14 cellular contexts compared by ENCODE assay signal in the genomic region with DNA sequence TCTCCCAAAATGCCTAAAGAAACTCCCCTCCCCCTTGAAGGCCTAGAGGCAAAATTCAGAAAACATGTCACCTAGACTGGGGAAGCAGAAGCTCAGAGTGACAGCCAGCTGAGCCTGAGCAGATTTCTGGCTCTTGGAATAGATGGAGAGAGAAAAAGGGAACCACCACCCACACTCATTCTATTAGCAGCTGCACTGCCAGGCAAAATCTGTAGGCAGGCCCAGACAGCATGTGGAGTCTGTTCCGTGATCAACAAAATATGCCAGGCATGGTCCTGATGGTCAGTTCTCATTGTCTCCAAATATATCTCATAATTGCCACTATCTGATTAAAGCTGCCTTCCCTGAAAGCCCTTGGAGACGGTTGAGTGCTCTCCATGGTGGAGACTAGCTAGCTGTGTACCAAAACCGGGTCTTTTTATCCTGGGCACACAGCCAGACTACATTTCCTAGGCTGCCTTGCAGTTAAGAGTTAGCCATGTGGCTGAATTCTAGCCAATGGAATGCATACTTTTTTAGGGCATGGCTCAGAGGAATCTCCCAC.
DNase-seq lines count a peak whose midpoint lies in the region; ATAC-seq and TF ChIP-seq lines count a peak whose summit lies in the region.
"Had no signal": no experiment of that assay in that cellular context is flagged by ENCODE, and none has a peak within 500 bp of the region (broad histone marks: within the 10 kb centered on the region; RNA-seq: fewer than 3 reads in every experiment).

No MANE protein-coding gene starts in this region.

- TF ChIP-seq CTCF in astrocyte of the spinal cord (IDR thresholded peaks at IDR 0.05; ENCODE audit: low read depth, low read length) (no peak), GM13976 (IDR thresholded peaks at IDR 0.05; ENCODE audit: borderline replicate concordance, control extremely low read depth, extremely low read depth, insufficient read depth, missing control alignments) (no peak)

- H3K4me3 ChIP-seq in astrocyte of the spinal cord (ENCODE audit: low read depth, low read length): no peak overlapping the region
- H3K4me3 ChIP-seq: gastroesophageal sphincter, MG63 had no signal

- DNase-seq in G401 (ENCODE audit: low spot score): peak; percentile 46
- DNase-seq in NCI-H2196 (lab: John Stamatoyannopoulos, UW; ENCODE audit: unreplicated experiment): peak; percentile 75
- peak; percentile 9 for DNase-seq in astrocyte of the spinal cord (ENCODE audit: low read depth, low spot score)
- DNase-seq in occipital lobe (lab: John Stamatoyannopoulos, UW): peak; percentile 64
- no peak for DNase-seq in iPS-NIHi11 (ENCODE audit: low spot score)
- DNase-seq in GM13976 (ENCODE audit: low spot score): no peak
- DNase-seq: activated CD4-positive, alpha-beta T cell treated with anti-CD3 and anti-CD28 coated beads for 1 hour; CD8-positive, alpha-beta T cell; endodermal cell; MG63 had no signal

- in situ Hi-C loops in G401 (cut with HindIII; ENCODE audit: low sequenced_read_pairs) (no loop called here), astrocyte of the spinal cord (cut with HindIII; ENCODE audit: low sequenced_read_pairs) (no loop called here), GM13976 (cut with MboI; ENCODE audit: low sequenced_read_pairs, unreplicated experiment) (no loop called here)

- no peak for ATAC-seq in HG03159 (IDR thresholded peaks at IDR 0.05; ENCODE audit: unreplicated experiment)
- ATAC-seq in HG03025 (IDR thresholded peaks at IDR 0.05; ENCODE audit: low FRiP score, unreplicated experiment): no peak
- ATAC-seq: CD8-positive, alpha-beta T cell; gastroesophageal sphincter; natural killer cell treated with Interleukin-12 subunit alpha and Interleukin-12 subunit beta and Interleukin-15 and Interleukin-18, amount 100 ng/mL, for 72 hours had no signal

Comparison
In these comparisons a context has a peak if more than half of its experiments do, and no peak if none do; other contexts are left out.
1. DNase-seq: peak in G401 (single experiment), NCI-H2196 (single experiment), astrocyte of the spinal cord (single experiment) and occipital lobe (single experiment); none in iPS-NIHi11 (single experiment) and GM13976 (single experiment).